In the genomic region with DNA sequence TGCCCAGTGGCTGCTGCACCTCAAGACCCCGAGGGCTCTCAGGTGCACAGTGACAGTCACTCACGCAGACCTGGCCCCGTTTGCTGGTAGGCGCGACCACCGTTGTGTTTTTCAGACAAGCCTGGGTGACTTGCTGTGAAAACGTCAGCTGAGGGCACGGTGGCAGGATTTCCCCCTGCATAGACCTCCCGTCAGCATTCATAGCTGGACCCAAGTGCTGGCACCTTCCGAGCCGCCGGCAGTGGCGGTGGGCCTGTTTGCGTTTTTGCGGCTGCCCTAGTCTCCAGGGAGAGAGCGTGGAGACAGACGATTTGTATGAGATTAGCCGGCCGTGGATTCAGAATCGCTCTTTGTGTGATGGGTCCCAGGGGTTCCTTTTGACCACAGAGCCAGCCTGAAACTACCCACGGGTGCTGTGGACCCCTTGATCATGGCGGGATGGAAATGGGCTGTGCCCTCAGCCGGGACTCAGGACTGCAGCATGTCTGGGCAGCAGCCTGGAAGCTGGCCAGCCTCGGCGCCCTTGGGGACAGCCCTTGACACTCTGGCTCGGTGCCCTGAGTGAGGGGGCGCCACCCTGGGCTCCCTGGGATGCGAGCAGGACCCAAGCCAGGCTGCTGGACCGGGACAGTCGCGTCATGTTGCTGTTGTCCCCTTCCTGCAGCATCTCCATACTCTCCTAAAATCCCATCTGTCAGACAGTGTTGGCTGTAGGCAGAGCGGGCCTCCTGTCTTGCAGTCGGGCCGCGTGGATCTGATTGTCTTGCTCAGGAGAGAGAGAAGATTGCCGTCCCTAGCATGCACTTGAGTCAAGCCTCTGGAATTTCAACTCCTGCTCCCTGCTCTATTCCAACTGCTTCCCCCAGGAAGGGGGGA, we compare ENCODE assay signal across 9 cellular contexts. TPM values are rescaled to one million over a fixed set of nuclear protein-coding genes. Genes with fewer than 3 reads are reported as not detected.
DNase-seq lines count a peak whose midpoint lies in the region; ATAC-seq and TF ChIP-seq lines count a peak whose summit lies in the region.
"Had no signal": no experiment of that assay in that cellular context is flagged by ENCODE, and none has a peak within 500 bp of the region (broad histone marks: within the 10 kb centered on the region; RNA-seq: fewer than 3 reads in every experiment).

No MANE protein-coding gene starts in this region.

- peak overlapping the region in 4 of 12 donors; percentile 4 to 19 (median 11) for H3K4me3 ChIP-seq in heart left ventricle
- H3K4me3 ChIP-seq in skeletal muscle cell (ENCODE audit: low read depth, low read length), result no peak overlapping the region

- 48 to 60% (median 53%) methylated on average over 19 to 36 of the region's 36 CpGs for WGBS in heart left ventricle, 4 donors

- intact Hi-C loops in heart left ventricle (cut with DNase I), result loop anchor here in 3 of 10 donors (10.0 kb wide), 1 partner anchor 47 kb away; no protein-coding TSS in a partner anchor

- TF ChIP-seq POLR2A in heart left ventricle (IDR thresholded peaks at IDR 0.05), result no peak

- ATAC-seq in heart left ventricle, result peak; percentile 5 to 49 (median 30)

- peaks cover 10 to 87% (median 43%) of the 10 kb centered on the region in 12 donors for H3K4me1 ChIP-seq in heart left ventricle

- no peaks in the 10 kb centered on the region for H3K27me3 ChIP-seq in heart left ventricle

- no peak for TF ChIP-seq CTCF in heart left ventricle (IDR thresholded peaks at IDR 0.05)

- H3K27ac ChIP-seq in heart left ventricle, result peak overlapping the region; percentile 60 to 86 (median 71)

- peaks cover 0 to 3% (median 0%) of the 10 kb centered on the region in 9 donors for H3K36me3 ChIP-seq in heart left ventricle

- no peaks in the 10 kb centered on the region for H3K9me3 ChIP-seq in heart left ventricle

- peak; percentile 67 for DNase-seq in Daoy (ENCODE audit: low read depth)
- DNase-seq in T1000 (lab: John Stamatoyannopoulos, UW), result peak; percentile 30
- DNase-seq in heart left ventricle, result peak in 3 of 5 donors; percentile 65 to 74 (median 69)
- peak; percentile 77 for DNase-seq in skeletal muscle cell (ENCODE audit: low read depth)
- DNase-seq in activated naive CD4-positive, alpha-beta T cell treated with Interleukin-2 at 50 U/mL for 16 hours, result no peak
- DNase-seq in NCI-H187 (lab: John Stamatoyannopoulos, UW), result no peak
- DNase-seq in NCI-H2227 (lab: John Stamatoyannopoulos, UW; ENCODE audit: unreplicated experiment), result no peak
- DNase-seq in foreskin melanocyte, result no peak
- DNase-seq: NCI-H524 treated with DMSO at 0.1 percent for 48 hours had no signal

RNA-seq across cellular contexts. Expression of a gene that starts 8.6 kb away (rescaled TPM):
- 2.1 and 4.2 TPM in 2 replicates for total RNA-seq in Daoy (2014; rRNA removed; shearing (Covaris generic))
- total RNA-seq in heart left ventricle, result 10 to 100 TPM; 21.5 to 36.5 (median 28.1) TPM
- polyA plus RNA-seq in heart left ventricle, result 10 to 100 TPM; 22.6 to 24.3 TPM

Comparison
In these comparisons a context has a peak if more than half of its experiments do, and no peak if none do; other contexts are left out.
1. DNase-seq: peak in Daoy (single experiment), T1000 (single experiment), heart left ventricle (3 of 5) and skeletal muscle cell (single experiment); none in activated naive CD4-positive, alpha-beta T cell treated with Interleukin-2 at 50 U/mL for 16 hours (single experiment), NCI-H187 (0 of 2), NCI-H2227 (single experiment) and foreskin melanocyte (single experiment).